ENCODE assay signal across 7 cellular contexts in the genomic region with DNA sequence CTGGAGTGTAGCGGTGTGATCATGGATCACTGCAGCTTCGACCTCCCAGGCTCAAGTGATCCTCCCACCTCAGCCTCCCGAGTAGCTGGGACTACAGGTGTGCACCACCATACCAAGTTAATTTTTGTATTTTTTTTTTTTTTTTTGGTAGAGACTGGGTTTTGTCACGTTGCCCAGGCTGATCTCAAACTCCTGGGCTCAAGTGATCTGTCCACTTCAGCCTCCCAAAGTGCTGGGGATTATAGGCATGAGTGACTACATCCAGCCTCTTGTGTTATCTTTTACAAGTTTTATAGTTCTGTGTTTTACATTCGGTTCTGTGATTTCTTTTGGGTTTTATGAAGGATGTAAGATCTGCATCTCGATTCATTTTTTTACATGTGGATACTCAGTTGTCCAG. TPM values are rescaled to one million over a fixed set of nuclear protein-coding genes. Genes with fewer than 3 reads are reported as not detected.
"Had no signal": no experiment of that assay in that cellular context is flagged by ENCODE, and none has a peak within 500 bp of the region (broad histone marks: within the 10 kb centered on the region; RNA-seq: fewer than 3 reads in every experiment).

No MANE protein-coding gene starts in this region.

RNA-seq across cellular contexts. Expression of a gene that starts 52.0 kb away (rescaled TPM):
- total RNA-seq: naive thymus-derived CD4-positive, alpha-beta T cell; naive thymus-derived CD8-positive, alpha-beta T cell; natural killer cell; natural killer cell treated with Interleukin-12 subunit alpha and Interleukin-12 subunit beta and Interleukin-15 and Interleukin-18, amount 100 ng/mL, for 72 hours; osteocyte; pulmonary artery endothelial cell; smooth muscle cell had no signal
